Comparison of ENCODE assay signal across 2 cellular contexts in genomic region chr20:37313546-37314091, GRCh38.
TF ChIP-seq lines count a peak whose summit lies in the region.

No MANE protein-coding gene starts in this region.

TF ChIP-seq in K562, 482 proteins besides CTCF, POLR2A, EP300 and RAD21 (continues in another document):
- no peak for TF ChIP-seq PRPF4 (IDR thresholded peaks at IDR 0.05; ENCODE audit: insufficient read depth, low read depth, low read length, poor library complexity, severe bottlenecking)
- TF ChIP-seq NFE2L1 (tag; IDR thresholded peaks at IDR 0.05; ENCODE audit: borderline replicate concordance, low read depth), result no peak
- TF ChIP-seq, protein P1, sequence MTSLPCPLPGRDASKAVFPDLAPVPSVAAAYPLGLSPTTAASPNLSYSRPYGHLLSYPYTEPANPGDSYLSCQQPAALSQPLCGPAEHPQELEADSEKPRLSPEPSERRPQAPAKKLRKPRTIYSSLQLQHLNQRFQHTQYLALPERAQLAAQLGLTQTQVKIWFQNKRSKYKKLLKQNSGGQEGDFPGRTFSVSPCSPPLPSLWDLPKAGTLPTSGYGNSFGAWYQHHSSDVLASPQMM (CRISPR knock-in tag; IDR thresholded peaks at IDR 0.05), result no peak
- no peak for TF ChIP-seq GABPA (tag; conservative IDR thresholded peaks at IDR 0.05; ENCODE audit: low read depth)
- no peak for TF ChIP-seq ZBTB17 (CRISPR knock-in tag; IDR thresholded peaks at IDR 0.05)
- no peak for TF ChIP-seq TAF1 (IDR thresholded peaks at IDR 0.05; ENCODE audit: control insufficient read depth, extremely low read depth, insufficient read depth, low read length, severe bottlenecking)
- TF ChIP-seq, protein P2, sequence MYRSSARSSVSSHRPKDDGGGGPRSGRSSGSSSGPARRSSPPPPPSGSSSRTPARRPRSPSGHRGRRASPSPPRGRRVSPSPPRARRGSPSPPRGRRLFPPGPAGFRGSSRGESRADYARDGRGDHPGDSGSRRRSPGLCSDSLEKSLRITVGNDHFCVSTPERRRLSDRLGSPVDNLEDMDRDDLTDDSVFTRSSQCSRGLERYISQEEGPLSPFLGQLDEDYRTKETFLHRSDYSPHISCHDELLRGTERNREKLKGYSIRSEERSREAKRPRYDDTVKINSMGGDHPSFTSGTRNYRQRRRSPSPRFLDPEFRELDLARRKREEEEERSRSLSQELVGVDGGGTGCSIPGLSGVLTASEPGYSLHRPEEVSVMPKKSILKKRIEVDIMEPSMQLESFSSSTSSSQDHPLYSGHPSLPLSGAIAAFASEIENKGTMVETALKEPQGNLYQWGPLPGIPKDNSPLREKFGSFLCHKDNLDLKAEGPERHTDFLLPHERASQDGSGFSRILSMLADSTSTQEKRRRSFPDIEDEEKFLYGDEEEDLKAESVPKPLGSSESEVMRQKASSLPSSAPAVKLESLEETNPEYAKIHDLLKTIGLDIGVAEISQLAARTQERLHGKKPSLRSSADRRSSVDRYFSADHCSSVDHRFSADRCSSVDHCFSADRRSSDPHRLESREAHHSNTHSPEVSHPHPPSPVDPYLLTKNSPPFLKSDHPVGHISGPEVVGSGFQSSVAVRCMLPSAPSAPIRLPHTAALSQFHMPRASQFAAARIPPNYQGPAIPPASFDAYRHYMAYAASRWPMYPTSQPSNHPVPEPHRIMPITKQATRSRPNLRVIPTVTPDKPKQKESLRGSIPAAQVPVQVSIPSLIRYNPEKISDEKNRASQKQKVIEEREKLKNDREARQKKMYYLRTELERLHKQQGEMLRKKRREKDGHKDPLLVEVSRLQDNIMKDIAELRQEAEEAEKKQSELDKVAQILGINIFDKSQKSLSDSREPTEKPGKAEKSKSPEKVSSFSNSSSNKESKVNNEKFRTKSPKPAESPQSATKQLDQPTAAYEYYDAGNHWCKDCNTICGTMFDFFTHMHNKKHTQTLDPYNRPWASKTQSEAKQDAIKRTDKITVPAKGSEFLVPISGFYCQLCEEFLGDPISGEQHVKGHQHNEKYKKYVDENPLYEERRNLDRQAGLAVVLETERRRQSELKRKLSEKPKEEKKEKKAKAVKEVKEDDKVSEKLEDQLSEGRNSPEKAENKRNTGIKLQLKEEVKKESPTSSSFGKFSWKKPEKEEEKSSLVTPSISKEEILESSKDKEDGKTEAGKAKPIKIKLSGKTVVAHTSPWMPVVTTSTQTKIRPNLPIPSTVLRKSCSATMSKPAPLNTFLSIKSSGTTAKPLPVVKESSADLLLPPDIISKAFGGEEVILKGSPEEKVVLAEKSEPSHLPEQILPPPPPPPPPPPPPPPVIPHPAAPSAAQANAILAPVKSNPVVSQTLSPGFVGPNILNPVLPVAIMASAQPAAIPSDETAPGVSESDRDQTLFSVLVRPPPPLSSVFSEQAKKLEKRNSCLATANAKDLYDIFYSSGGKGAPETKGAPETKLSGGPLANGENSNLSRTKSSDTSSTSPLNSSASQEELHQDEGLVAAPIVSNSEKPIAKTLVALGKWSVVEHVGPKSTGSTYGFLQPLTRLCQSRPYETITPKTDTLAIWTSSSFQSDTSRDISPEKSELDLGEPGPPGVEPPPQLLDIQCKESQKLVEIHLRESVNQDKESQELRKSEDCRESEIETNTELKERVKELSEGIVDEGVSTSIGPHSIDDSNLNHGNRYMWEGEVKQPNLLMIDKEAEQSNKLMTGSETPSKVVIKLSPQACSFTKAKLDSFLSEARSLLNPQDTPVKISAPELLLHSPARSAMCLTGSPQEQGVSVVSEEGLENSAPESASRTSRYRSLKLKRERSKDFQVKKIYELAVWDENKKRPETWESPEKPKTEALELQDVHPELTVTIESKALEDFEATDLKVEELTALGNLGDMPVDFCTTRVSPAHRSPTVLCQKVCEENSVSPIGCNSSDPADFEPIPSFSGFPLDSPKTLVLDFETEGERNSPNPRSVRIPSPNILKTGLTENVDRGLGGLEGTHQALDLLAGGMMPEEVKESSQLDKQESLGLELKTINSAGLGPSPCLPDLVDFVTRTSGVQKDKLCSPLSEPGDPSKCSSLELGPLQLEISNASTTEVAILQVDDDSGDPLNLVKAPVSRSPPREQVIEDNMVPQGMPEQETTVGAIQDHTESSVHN (IDR thresholded peaks at IDR 0.05; ENCODE audit: borderline replicate concordance in 1 of 2, low read depth in 1 of 2), result no peak
- TF ChIP-seq, protein P3, sequence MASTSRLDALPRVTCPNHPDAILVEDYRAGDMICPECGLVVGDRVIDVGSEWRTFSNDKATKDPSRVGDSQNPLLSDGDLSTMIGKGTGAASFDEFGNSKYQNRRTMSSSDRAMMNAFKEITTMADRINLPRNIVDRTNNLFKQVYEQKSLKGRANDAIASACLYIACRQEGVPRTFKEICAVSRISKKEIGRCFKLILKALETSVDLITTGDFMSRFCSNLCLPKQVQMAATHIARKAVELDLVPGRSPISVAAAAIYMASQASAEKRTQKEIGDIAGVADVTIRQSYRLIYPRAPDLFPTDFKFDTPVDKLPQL (IDR thresholded peaks at IDR 0.05; ENCODE audit: extremely low read depth, insufficient read length), result no peak

TF ChIP-seq in GM12891, 5 proteins besides CTCF, POLR2A, EP300 and RAD21:
- TF ChIP-seq POU2F2 (IDR thresholded peaks at IDR 0.05; ENCODE audit: low read depth, low read length), result no peak
- no peak for TF ChIP-seq TAF1 (IDR thresholded peaks at IDR 0.05; ENCODE audit: low read depth, low read length)
- no peak for TF ChIP-seq SPI1 (IDR thresholded peaks at IDR 0.05; ENCODE audit: low read depth, low read length)
- TF ChIP-seq POLR2AphosphoS5 (IDR thresholded peaks at IDR 0.05; ENCODE audit: low read depth, low read length), result no peak
- no peak for TF ChIP-seq PAX5 (IDR thresholded peaks at IDR 0.05; ENCODE audit: insufficient read depth, low read length, severe bottlenecking)
